20 cellular contexts compared by ENCODE assay signal in the genomic region with DNA sequence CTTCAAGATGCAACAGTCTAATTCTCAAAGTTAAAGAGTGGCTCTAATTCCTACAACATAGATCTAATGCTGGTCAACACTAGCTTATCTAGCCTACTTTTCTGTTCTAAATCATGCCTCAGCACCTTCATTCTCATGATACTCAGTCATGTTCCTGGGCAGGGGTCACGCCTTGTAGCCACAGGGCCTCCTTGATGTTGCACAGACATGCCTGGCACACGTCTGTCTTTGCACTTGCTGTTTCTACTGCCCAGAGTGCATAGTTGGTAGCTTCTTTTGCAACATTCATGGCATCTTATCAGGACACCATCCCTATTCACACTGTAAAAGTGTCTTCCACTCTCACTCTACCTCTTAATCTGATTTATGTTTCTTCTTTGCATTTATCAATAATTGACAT.
DNase-seq lines count a peak whose midpoint lies in the region; ATAC-seq, FAIRE-seq and TF ChIP-seq lines count a peak whose summit lies in the region.
"Had no signal": no experiment of that assay in that cellular context is flagged by ENCODE, and none has a peak within 500 bp of the region (broad histone marks: within the 10 kb centered on the region; RNA-seq: fewer than 3 reads in every experiment).

No MANE protein-coding gene starts in this region.

- no peak for TF ChIP-seq RAD21 in GM12878 (IDR thresholded peaks at IDR 0.05; ENCODE audit: insufficient read depth, low read depth, low read length)

- H3K9me3 Mint-ChIP-seq in GM23338, result no peaks in the 10 kb centered on the region
- H3K9me3 Mint-ChIP-seq: CD8-positive, alpha-beta T cell; H9 had no signal

- ATAC-seq in GM23338 (no peak), GM12878 (0 out of 3 replicates have a peak, but pooled peaks have one; percentile 7), HG03469 (IDR thresholded peaks at IDR 0.05; ENCODE audit: unreplicated experiment) (no peak)
- ATAC-seq: A549; CD8-positive, alpha-beta T cell; HCT116 had no signal

- no peak overlapping the region for H3K27ac ChIP-seq in GM23338 (ENCODE audit: low read depth)
- H3K27ac ChIP-seq in GM12878 (ENCODE audit: control insufficient read depth, insufficient read depth), result no peak overlapping the region
- H3K27ac ChIP-seq: A549 had no signal

- no peaks in the 10 kb centered on the region for H3K27me3 ChIP-seq in GM23338 (ENCODE audit: insufficient read depth)
- no peaks in the 10 kb centered on the region for H3K27me3 ChIP-seq in GM12878 (replicated peaks in 1 of 2; ENCODE audit: control insufficient read depth in 2 of 2, insufficient read depth in 2 of 2, low read length in 1 of 2)

- H3K79me2 ChIP-seq in GM23338 (replicated peaks; ENCODE audit: insufficient read depth) (no peaks in the 10 kb centered on the region), GM12878 (ENCODE audit: control insufficient read depth, insufficient read depth, low read length) (no peaks in the 10 kb centered on the region)

- H3F3A ChIP-seq in GM23338 (replicated peaks; ENCODE audit: low read depth), result no peaks in the 10 kb centered on the region

- DNase-seq in GM18507 (ENCODE audit: extremely low spot score, insufficient read length, low read depth), result no peak
- no peak for DNase-seq in GM23338 (ENCODE audit: low spot score)
- DNase-seq in GM12878 (ENCODE audit: low read depth, low spot score), result no peak
- DNase-seq in epithelial cell of esophagus (ENCODE audit: low read depth), result peak; percentile 62
- no peak for DNase-seq in NCI-H2081 (lab: John Stamatoyannopoulos, UW)
- DNase-seq in central memory CD4-positive, alpha-beta T cell, result no peak
- no peak for DNase-seq in NCI-H748 (lab: John Stamatoyannopoulos, UW; ENCODE audit: unreplicated experiment)
- DNase-seq: 8988T; ACHN; C1 segment of cervical spinal cord; Caco-2; CD4-positive, CD25-positive, alpha-beta regulatory T cell; CD8-positive, alpha-beta T cell; DMS153; DND-41; H9 had no signal

- SMC1A ChIA-PET in GM12878 (lab: Charles Lee; ENCODE audit: uncharacterized antibody, unreplicated experiment), result interaction anchor here (2.2 kb wide), 1 partner anchor 16 kb away, joined by 8 read pairs; no protein-coding TSS in a partner anchor

- no peak overlapping the region for H3K9ac ChIP-seq in GM12878 (ENCODE audit: control insufficient read depth, insufficient read depth, low read length)

- H3K27ac Mint-ChIP-seq in GM23338, result no peak overlapping the region
- H3K27ac Mint-ChIP-seq: CD4-positive, CD25-positive, alpha-beta regulatory T cell; CD8-positive, alpha-beta T cell; H9 had no signal

- H2AFZ ChIP-seq in GM23338 (peak overlapping the region; percentile 19; the same call in 1 of the 2 replicates), GM12878 (ENCODE audit: control insufficient read depth, low read depth, low read length) (no peak overlapping the region)

- H3K4me1 Mint-ChIP-seq in GM23338, result no peaks in the 10 kb centered on the region
- H3K4me1 Mint-ChIP-seq: CD4-positive, CD25-positive, alpha-beta regulatory T cell; H9 had no signal

- no peaks in the 10 kb centered on the region; the same call in 1 of the 2 replicates for H3K9me2 ChIP-seq in GM23338 (ENCODE audit: insufficient read depth)

- RAD21 ChIA-PET in GM12878 (lab: Charles Lee; ENCODE audit: unreplicated experiment), result no interaction called here

- 2% methylated on average over 2 of the region's 2 CpGs for WGBS in GM12878 (ENCODE audit: insufficient coverage, insufficient replicate concordance, low lambda C conversion rate, missing lambda C conversion rate)

- CTCF ChIA-PET in GM12878 (lab: Yijun Ruan, JAX), result no interaction called here

- FAIRE-seq in GM18507 (lab: Jason Lieb, UNC) (peak; percentile 36), GM12878 (lab: Jason Lieb, UNC) (no peak)
- FAIRE-seq: A549, G401.6 had no signal

- no TSS peak for BruUV-seq in GM12878 (replicated peaks; lab: Mats Ljungman, UMichigan)

- no peaks in the 10 kb centered on the region for H3K36me3 Mint-ChIP-seq in GM23338 (ENCODE audit: low read depth)
- H3K36me3 Mint-ChIP-seq: CD4-positive, CD25-positive, alpha-beta regulatory T cell; CD8-positive, alpha-beta T cell had no signal

- no peak for TF ChIP-seq CTCF in GM23338 (conservative IDR thresholded peaks at IDR 0.05; ENCODE audit: low read depth in 2 of 2)
- TF ChIP-seq CTCF in GM12878 (IDR thresholded peaks at IDR 0.05 in 2 of 3, conservative IDR thresholded peaks at IDR 0.05 in 1 of 3; ENCODE audit: control insufficient read depth in 2 of 3, extremely low read depth in 1 of 3, insufficient read depth in 1 of 3, low read depth in 3 of 3, low read length in 3 of 3), result no peak
- no peak for TF ChIP-seq CTCF in epithelial cell of esophagus (IDR thresholded peaks at IDR 0.05; ENCODE audit: insufficient read depth, low read depth, low read length, missing control alignments)

- H3K36me3 ChIP-seq in GM23338 (ENCODE audit: insufficient read depth) (no peaks in the 10 kb centered on the region), GM12878 (ENCODE audit: control insufficient read depth in 2 of 2, insufficient read depth in 2 of 2, low read length in 1 of 2) (no peaks in the 10 kb centered on the region)

- H4K20me1 ChIP-seq in GM23338 (replicated peaks; ENCODE audit: insufficient read depth) (no peaks in the 10 kb centered on the region), GM12878 (ENCODE audit: control insufficient read depth, insufficient read depth) (no peaks in the 10 kb centered on the region)

- no peak for TF ChIP-seq POLR2A in GM12878 (IDR thresholded peaks at IDR 0.05; ENCODE audit: low read depth, low read length)

- H3K4me3 ChIP-seq in GM23338, result no peak overlapping the region
- H3K4me3 ChIP-seq in GM12878, result no peak overlapping the region
- no peak overlapping the region for H3K4me3 ChIP-seq in epithelial cell of esophagus (ENCODE audit: low read length)
- H3K4me3 ChIP-seq: A549 had no signal

- in situ Hi-C loops in GM12878 (cut with MboI), result loop anchor here (5.0 kb wide), 1 partner anchor 51 kb away; no protein-coding TSS in a partner anchor

- H3K4me2 ChIP-seq in GM23338, result no peak overlapping the region
- no peak overlapping the region for H3K4me2 ChIP-seq in GM12878 (ENCODE audit: control insufficient read depth, insufficient read depth)
- H3K4me2 ChIP-seq: A549 had no signal

- intact Hi-C loops in GM12878 (cut with micrococcal nuclease; ENCODE audit: unreplicated experiment), result loop anchor here (5.0 kb wide), 1 partner anchor 96 kb away; no protein-coding TSS in a partner anchor

- no peak overlapping the region for H3K4me3 Mint-ChIP-seq in GM23338
- H3K4me3 Mint-ChIP-seq: CD8-positive, alpha-beta T cell; H9 had no signal

- H3K4me1 ChIP-seq in GM23338 (ENCODE audit: insufficient read depth) (0 out of 2 replicates have a peak, but pooled peaks cover 3% of the 10 kb centered on the region), GM12878 (ENCODE audit: control insufficient read depth, insufficient read depth, low read length) (no peaks in the 10 kb centered on the region)
- H3K4me1 ChIP-seq: Caco-2 had no signal

- TF ChIP-seq EP300 in GM12878 (IDR thresholded peaks at IDR 0.05; ENCODE audit: borderline replicate concordance in 1 of 2, control insufficient read depth in 1 of 2, low read depth in 2 of 2, low read length in 2 of 2), result no peak

- no peaks in the 10 kb centered on the region; the same call in 2 of the 3 replicates for H3K9me3 ChIP-seq in GM12878 (replicated peaks; ENCODE audit: control insufficient read depth, insufficient read depth, low read length)
- H3K9me3 ChIP-seq: A549, Caco-2 had no signal

- POLR2A ChIA-PET in GM12878 (lab: Charles Lee), result interaction anchor here (0.6 to 1.1 kb wide), 2 partner anchors 13 to 31 kb away, joined by 3 read pairs; no protein-coding TSS in a partner anchor

- H3K27me3 Mint-ChIP-seq in GM23338 (ENCODE audit: insufficient read depth, low read depth, poor library complexity), result peaks cover 4% of the 10 kb centered on the region
- H3K27me3 Mint-ChIP-seq: CD4-positive, CD25-positive, alpha-beta regulatory T cell had no signal

TF ChIP-seq in GM23338, 12 proteins besides CTCF, POLR2A, EP300 and RAD21 (continues in another document):
- TF ChIP-seq CREB1 (CRISPR knock-in tag; IDR thresholded peaks at IDR 0.05; ENCODE audit: low read depth), result no peak
- TF ChIP-seq ZNF331 (CRISPR knock-in tag; IDR thresholded peaks at IDR 0.05; ENCODE audit: low read depth), result no peak

TF ChIP-seq in GM12878, 131 proteins besides CTCF, POLR2A, EP300 and RAD21:
- TF ChIP-seq SP1 (IDR thresholded peaks at IDR 0.05; ENCODE audit: low read depth, low read length), result no peak
- TF ChIP-seq SMARCA5 (IDR thresholded peaks at IDR 0.05), result no peak
TF ChIP-seq in GM12878: peak in this region for 0.
